9 cellular contexts compared by ENCODE assay signal in the genomic region with DNA sequence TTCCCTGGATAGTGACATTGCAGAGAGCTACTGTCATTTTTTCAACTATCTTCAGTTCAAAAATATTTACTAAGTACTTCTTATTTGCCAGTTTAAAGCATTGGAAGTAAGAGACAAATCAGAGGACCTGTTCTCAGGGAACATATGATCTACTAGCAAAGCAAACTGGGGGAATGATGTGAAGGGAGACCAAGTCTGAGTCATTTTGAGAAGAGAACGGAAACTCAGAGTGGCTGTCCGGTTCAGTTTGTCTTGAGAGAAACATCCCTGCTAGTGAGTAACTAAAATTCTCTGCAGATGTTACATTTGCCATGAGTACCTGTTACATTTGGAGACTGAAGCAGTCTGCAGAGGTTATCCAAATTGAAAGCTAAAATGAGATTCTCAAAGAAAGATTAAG.
DNase-seq lines count a peak whose midpoint lies in the region; ATAC-seq and TF ChIP-seq lines count a peak whose summit lies in the region.
"Had no signal": no experiment of that assay in that cellular context is flagged by ENCODE, and none has a peak within 500 bp of the region (broad histone marks: within the 10 kb centered on the region; RNA-seq: fewer than 3 reads in every experiment).

No MANE protein-coding gene starts in this region.

- H3K4me1 ChIP-seq in effector memory CD4-positive, alpha-beta T cell (ENCODE audit: control insufficient read depth, insufficient read depth, low read length, poor library complexity, severe bottlenecking) = no peaks in the 10 kb centered on the region
- peaks cover 0 to 5% of the 10 kb centered on the region in 2 donors for H3K4me1 ChIP-seq in thyroid gland
- H3K4me1 ChIP-seq: gastroesophageal sphincter had no signal

- WGBS in thyroid gland, 2 donors = 88 to 97% methylated on average over 2 of the region's 2 CpGs

- no peak for TF ChIP-seq POLR2A in thyroid gland (IDR thresholded peaks at IDR 0.05)

- H3K9me3 Mint-ChIP-seq in natural killer cell = no peaks in the 10 kb centered on the region
- H3K9me3 Mint-ChIP-seq: neural crest cell had no signal

- no peaks in the 10 kb centered on the region for H3K27me3 Mint-ChIP-seq in natural killer cell (ENCODE audit: low read depth in 2 of 2)

- no peaks in the 10 kb centered on the region for H3K9me3 ChIP-seq in effector memory CD4-positive, alpha-beta T cell (ENCODE audit: control insufficient read depth, low read length)
- no peaks in the 10 kb centered on the region for H3K9me3 ChIP-seq in thyroid gland
- H3K9me3 ChIP-seq: gastroesophageal sphincter had no signal

- no peak for TF ChIP-seq CTCF in natural killer cell (IDR thresholded peaks at IDR 0.05)
- no peak for TF ChIP-seq CTCF in thyroid gland (IDR thresholded peaks at IDR 0.05)

- H3K27ac Mint-ChIP-seq in natural killer cell = peak overlapping the region; percentile 57 to 60

- ATAC-seq in GM18868 (IDR thresholded peaks at IDR 0.05; ENCODE audit: unreplicated experiment) = peak; percentile 93
- peak; percentile 90 for ATAC-seq in GM21526 (IDR thresholded peaks at IDR 0.05; ENCODE audit: low FRiP score, unreplicated experiment)
- peak; percentile 74 for ATAC-seq in HG03280 (IDR thresholded peaks at IDR 0.05; ENCODE audit: unreplicated experiment)
- ATAC-seq in natural killer cell = no peak
- ATAC-seq: gastroesophageal sphincter had no signal

- no peaks in the 10 kb centered on the region for H3K27me3 ChIP-seq in effector memory CD4-positive, alpha-beta T cell (replicated peaks; ENCODE audit: control insufficient read depth, insufficient read depth, low read length, poor library complexity, severe bottlenecking)
- H3K27me3 ChIP-seq in thyroid gland = no peaks in the 10 kb centered on the region
- H3K27me3 ChIP-seq: gastroesophageal sphincter had no signal

- intact Hi-C loops in natural killer cell (cut with micrococcal nuclease) (no loop called here), thyroid gland (cut with DNase I) (no loop called here)

- peaks cover 42 to 43% of the 10 kb centered on the region in 2 donors for H3K4me1 Mint-ChIP-seq in natural killer cell
- H3K4me1 Mint-ChIP-seq: neural crest cell had no signal

- no peaks in the 10 kb centered on the region for H3K36me3 ChIP-seq in effector memory CD4-positive, alpha-beta T cell (ENCODE audit: control insufficient read depth, insufficient read depth, low read length)
- H3K36me3 ChIP-seq in thyroid gland = no peaks in the 10 kb centered on the region
- H3K36me3 ChIP-seq: gastroesophageal sphincter had no signal

- no peak overlapping the region for H3K27ac ChIP-seq in effector memory CD4-positive, alpha-beta T cell (ENCODE audit: insufficient read depth, low read length, poor library complexity, severe bottlenecking)
- H3K27ac ChIP-seq in thyroid gland = no peak overlapping the region
- H3K27ac ChIP-seq: gastroesophageal sphincter had no signal

- peak overlapping the region; percentile 47 for H3K4me3 Mint-ChIP-seq in natural killer cell
- H3K4me3 Mint-ChIP-seq: neural crest cell had no signal

- DNase-seq in natural killer cell (no peak), NCI-H526 treated with DMSO at 0.1 percent for 48 hours (lab: John Stamatoyannopoulos, UW) (no peak), thyroid gland (no peak)
- DNase-seq in effector memory CD4-positive, alpha-beta T cell = no peak

- H3K36me3 Mint-ChIP-seq in natural killer cell = no peaks in the 10 kb centered on the region

- H3K4me3 ChIP-seq in effector memory CD4-positive, alpha-beta T cell (ENCODE audit: insufficient read depth, low read depth, low read length, poor library complexity, severe bottlenecking) = no peak overlapping the region
- no peak overlapping the region for H3K4me3 ChIP-seq in thyroid gland (replicated peaks in 1 of 3)
- H3K4me3 ChIP-seq: gastroesophageal sphincter had no signal

Comparison
In these comparisons a context has a peak if more than half of its experiments do, and no peak if none do; other contexts are left out.
1. ATAC-seq: peak in GM18868 (single experiment), GM21526 (single experiment) and HG03280 (single experiment); none in natural killer cell (0 of 3).